Comparison of ENCODE assay signal across 8 cellular contexts in the genomic region with DNA sequence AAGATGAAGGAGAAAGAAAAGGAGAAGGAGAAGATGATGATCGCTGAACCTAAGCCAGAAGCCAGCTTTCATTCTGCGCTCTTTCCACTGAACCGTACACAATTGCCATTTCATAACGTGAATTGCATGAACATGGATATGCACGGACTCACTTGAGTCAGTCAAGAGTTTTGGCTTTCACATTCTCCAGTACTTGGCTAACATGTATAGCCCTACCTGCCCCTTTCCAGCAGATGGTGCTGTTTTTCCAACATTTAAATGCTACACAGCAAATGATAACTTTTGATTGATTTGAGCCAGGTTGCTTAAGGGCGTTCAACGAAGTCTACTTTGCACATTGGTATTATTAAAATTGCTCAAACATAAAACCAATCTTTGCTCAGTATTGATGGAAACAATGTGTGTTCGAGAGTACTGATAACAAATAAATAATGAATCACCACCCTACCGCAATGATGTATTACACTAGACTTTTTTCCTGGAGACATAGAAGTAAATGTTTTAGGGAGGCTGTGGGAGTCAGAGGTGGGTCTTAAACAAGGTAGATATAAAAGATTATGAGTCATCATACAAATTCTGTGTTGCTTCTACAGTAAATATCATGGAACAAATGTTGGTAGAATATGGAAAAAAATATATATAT.
A peak's percentile ranks its signal among the peaks of the same experiment; 100 is the strongest.
DNase-seq lines count a peak whose midpoint lies in the region; ATAC-seq, FAIRE-seq and TF ChIP-seq lines count a peak whose summit lies in the region.

No MANE protein-coding gene starts in this region.

- H3K27ac ChIP-seq in PC-3 (ENCODE audit: low read length), result no peak overlapping the region
- H3K27ac ChIP-seq in dorsolateral prefrontal cortex, result no peak overlapping the region
- H3K27ac ChIP-seq in lung (ENCODE audit: low read depth in 1 of 2, low read length in 1 of 2), result no peak overlapping the region

- H4K20me1 ChIP-seq in PC-3 (ENCODE audit: low read length), result no peaks in the 10 kb centered on the region

- no peaks in the 10 kb centered on the region for H3F3A ChIP-seq in PC-3 (ENCODE audit: low read length, unreplicated experiment)

- no peak overlapping the region for H3K9ac ChIP-seq in PC-3 (ENCODE audit: low read length)

- TF ChIP-seq RAD21 in Ishikawa (IDR thresholded peaks at IDR 0.05; ENCODE audit: low read depth), result peak; percentile 84

- H3K79me2 ChIP-seq in PC-3 (ENCODE audit: low read length), result no peaks in the 10 kb centered on the region

- H3K27me3 ChIP-seq in PC-3 (ENCODE audit: low read length) (no peaks in the 10 kb centered on the region; the same call in 1 of the 2 replicates), dorsolateral prefrontal cortex (no peaks in the 10 kb centered on the region), lung (ENCODE audit: control insufficient read depth, insufficient read depth) (no peaks in the 10 kb centered on the region)

- intact Hi-C loops in PC-3 (cut with micrococcal nuclease) (loop anchor here (1.0 kb wide), 1 partner anchor 324 kb away; no protein-coding TSS in a partner anchor), dorsolateral prefrontal cortex (cut with DNase I) (loop anchor here (5.0 kb wide), 2 partner anchors 322 to 327 kb away; no protein-coding TSS in a partner anchor)

- H3K9me2 ChIP-seq in PC-3 (replicated peaks; ENCODE audit: low read length), result no peaks in the 10 kb centered on the region

- H3K9me3 ChIP-seq in PC-3 (ENCODE audit: low read length) (no peaks in the 10 kb centered on the region), lung (ENCODE audit: control insufficient read depth in 2 of 2, insufficient read depth in 1 of 2, low read length in 1 of 2) (no peaks in the 10 kb centered on the region)

- WGBS in lung, 2 donors, result 14 to 23% methylated on average over 9 of the region's 9 CpGs

- H3K36me3 ChIP-seq in PC-3 (ENCODE audit: low read depth, low read length), result no peaks in the 10 kb centered on the region
- no peaks in the 10 kb centered on the region for H3K36me3 ChIP-seq in lung (ENCODE audit: control insufficient read depth in 2 of 2, insufficient read depth in 2 of 2, low read length in 2 of 2)

- peak; percentile 88 for FAIRE-seq in urothelium cell line (lab: Jason Lieb, UNC)

- CTCF ChIA-PET in PC-3 (lab: Charles Lee), result no interaction called here

- peak; percentile 88 for ATAC-seq in GM21786 (IDR thresholded peaks at IDR 0.05; ENCODE audit: unreplicated experiment)
- ATAC-seq in PC-3, result peak; percentile 66
- ATAC-seq in lung (ENCODE audit: insufficient read depth, low FRiP score), result peak; percentile 81

- BruUV-seq in PC-3 (replicated peaks; lab: Mats Ljungman, UMichigan), result no TSS peak

- TF ChIP-seq EP300 in Ishikawa (IDR thresholded peaks at IDR 0.05; ENCODE audit: borderline replicate concordance), result no peak

- H3K4me3 ChIP-seq in PC-3 (ENCODE audit: low read length) (0 out of 2 replicates have a peak overlapping the region, but pooled peaks have one; percentile 35), dorsolateral prefrontal cortex (peak overlapping the region in 41 of 59 donors; percentile 7 to 46 (median 26)), lung (no peak overlapping the region)

- peak overlapping the region; percentile 69 for H3K4me2 ChIP-seq in PC-3 (ENCODE audit: low read length)

- H3K4me1 ChIP-seq in PC-3 (ENCODE audit: insufficient read depth, low read length) (no peaks in the 10 kb centered on the region), lung (ENCODE audit: control insufficient read depth in 2 of 2, insufficient read depth in 2 of 2, low read length in 2 of 2) (no peaks in the 10 kb centered on the region)

- peak; percentile 8 for DNase-seq in stimulated activated CD4-positive, alpha-beta T cell treated with anti-CD3 and anti-CD28 coated beads, Interleukin-15, amount 100 ng/mL, for 24 hours
- no peak for DNase-seq in stimulated activated CD4-positive, alpha-beta T cell treated with anti-CD3 and anti-CD28 coated beads, Interleukin-4, amount 100 ng/mL, for 1 hour
- DNase-seq in PC-3, result peak; percentile 52
- peak in 3 of 10 donors; percentile 34 to 57 (median 54) for DNase-seq in dorsolateral prefrontal cortex
- DNase-seq in lung (ENCODE audit: low spot score), result peak; percentile 36
- DNase-seq in urothelium cell line (ENCODE audit: low spot score), result peak; percentile 59

- H2AFZ ChIP-seq in PC-3 (ENCODE audit: low read length), result 0 out of 2 replicates have a peak overlapping the region, but pooled peaks have one; percentile 3

- POLR2A ChIA-PET in PC-3 (lab: Charles Lee; ENCODE audit: unreplicated experiment), result no interaction called here

- TF ChIP-seq CTCF in PC-3 (conservative IDR thresholded peaks at IDR 0.05; ENCODE audit: low read depth, low read length) (peak; percentile 74), dorsolateral prefrontal cortex (IDR thresholded peaks at IDR 0.05 in 54 of 56, conservative IDR thresholded peaks at IDR 0.05 in 2 of 56; ENCODE audit: low read depth in 1 of 56, partially characterized antibody in 56 of 56) (peak; percentile 51 to 85 (median 77)), lung (IDR thresholded peaks at IDR 0.05; ENCODE audit: control extremely low read depth, extremely low read depth) (peak; percentile 13)

TF ChIP-seq in Ishikawa, 13 proteins besides CTCF, POLR2A, EP300 and RAD21:
- no peak for TF ChIP-seq YY1 (IDR thresholded peaks at IDR 0.05; ENCODE audit: low read depth)
- TF ChIP-seq, protein P1, sequence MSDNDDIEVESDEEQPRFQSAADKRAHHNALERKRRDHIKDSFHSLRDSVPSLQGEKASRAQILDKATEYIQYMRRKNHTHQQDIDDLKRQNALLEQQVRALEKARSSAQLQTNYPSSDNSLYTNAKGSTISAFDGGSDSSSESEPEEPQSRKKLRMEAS (IDR thresholded peaks at IDR 0.05), result no peak
- TF ChIP-seq FOXM1 (IDR thresholded peaks at IDR 0.05; ENCODE audit: borderline replicate concordance, low read depth), result no peak
- no peak for TF ChIP-seq TCF12 (IDR thresholded peaks at IDR 0.05; ENCODE audit: low read depth)
- TF ChIP-seq, protein P2, sequence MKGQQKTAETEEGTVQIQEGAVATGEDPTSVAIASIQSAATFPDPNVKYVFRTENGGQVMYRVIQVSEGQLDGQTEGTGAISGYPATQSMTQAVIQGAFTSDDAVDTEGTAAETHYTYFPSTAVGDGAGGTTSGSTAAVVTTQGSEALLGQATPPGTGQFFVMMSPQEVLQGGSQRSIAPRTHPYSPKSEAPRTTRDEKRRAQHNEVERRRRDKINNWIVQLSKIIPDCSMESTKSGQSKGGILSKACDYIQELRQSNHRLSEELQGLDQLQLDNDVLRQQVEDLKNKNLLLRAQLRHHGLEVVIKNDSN (IDR thresholded peaks at IDR 0.05), result no peak
- TF ChIP-seq ZBTB7A (IDR thresholded peaks at IDR 0.05; ENCODE audit: low read depth), result no peak
- TF ChIP-seq TEAD4 (IDR thresholded peaks at IDR 0.05), result no peak
- no peak for TF ChIP-seq TAF1 (IDR thresholded peaks at IDR 0.05; ENCODE audit: low read depth)
- TF ChIP-seq, protein P3, sequence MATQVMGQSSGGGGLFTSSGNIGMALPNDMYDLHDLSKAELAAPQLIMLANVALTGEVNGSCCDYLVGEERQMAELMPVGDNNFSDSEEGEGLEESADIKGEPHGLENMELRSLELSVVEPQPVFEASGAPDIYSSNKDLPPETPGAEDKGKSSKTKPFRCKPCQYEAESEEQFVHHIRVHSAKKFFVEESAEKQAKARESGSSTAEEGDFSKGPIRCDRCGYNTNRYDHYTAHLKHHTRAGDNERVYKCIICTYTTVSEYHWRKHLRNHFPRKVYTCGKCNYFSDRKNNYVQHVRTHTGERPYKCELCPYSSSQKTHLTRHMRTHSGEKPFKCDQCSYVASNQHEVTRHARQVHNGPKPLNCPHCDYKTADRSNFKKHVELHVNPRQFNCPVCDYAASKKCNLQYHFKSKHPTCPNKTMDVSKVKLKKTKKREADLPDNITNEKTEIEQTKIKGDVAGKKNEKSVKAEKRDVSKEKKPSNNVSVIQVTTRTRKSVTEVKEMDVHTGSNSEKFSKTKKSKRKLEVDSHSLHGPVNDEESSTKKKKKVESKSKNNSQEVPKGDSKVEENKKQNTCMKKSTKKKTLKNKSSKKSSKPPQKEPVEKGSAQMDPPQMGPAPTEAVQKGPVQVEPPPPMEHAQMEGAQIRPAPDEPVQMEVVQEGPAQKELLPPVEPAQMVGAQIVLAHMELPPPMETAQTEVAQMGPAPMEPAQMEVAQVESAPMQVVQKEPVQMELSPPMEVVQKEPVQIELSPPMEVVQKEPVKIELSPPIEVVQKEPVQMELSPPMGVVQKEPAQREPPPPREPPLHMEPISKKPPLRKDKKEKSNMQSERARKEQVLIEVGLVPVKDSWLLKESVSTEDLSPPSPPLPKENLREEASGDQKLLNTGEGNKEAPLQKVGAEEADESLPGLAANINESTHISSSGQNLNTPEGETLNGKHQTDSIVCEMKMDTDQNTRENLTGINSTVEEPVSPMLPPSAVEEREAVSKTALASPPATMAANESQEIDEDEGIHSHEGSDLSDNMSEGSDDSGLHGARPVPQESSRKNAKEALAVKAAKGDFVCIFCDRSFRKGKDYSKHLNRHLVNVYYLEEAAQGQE (IDR thresholded peaks at IDR 0.05; ENCODE audit: low read depth), result no peak
- no peak for TF ChIP-seq NFIC (IDR thresholded peaks at IDR 0.05)
- TF ChIP-seq EGR1 (IDR thresholded peaks at IDR 0.05), result no peak
- TF ChIP-seq CEBPB (IDR thresholded peaks at IDR 0.05), result no peak

Comparison
In these comparisons a context has a peak if more than half of its experiments do, and no peak if none do; other contexts are left out.
1. CTCF ChIP-seq: peak in every context shown above with its lines; median percentile 77 in dorsolateral prefrontal cortex; 74 in PC-3; 13 in lung.